In the genomic region with DNA sequence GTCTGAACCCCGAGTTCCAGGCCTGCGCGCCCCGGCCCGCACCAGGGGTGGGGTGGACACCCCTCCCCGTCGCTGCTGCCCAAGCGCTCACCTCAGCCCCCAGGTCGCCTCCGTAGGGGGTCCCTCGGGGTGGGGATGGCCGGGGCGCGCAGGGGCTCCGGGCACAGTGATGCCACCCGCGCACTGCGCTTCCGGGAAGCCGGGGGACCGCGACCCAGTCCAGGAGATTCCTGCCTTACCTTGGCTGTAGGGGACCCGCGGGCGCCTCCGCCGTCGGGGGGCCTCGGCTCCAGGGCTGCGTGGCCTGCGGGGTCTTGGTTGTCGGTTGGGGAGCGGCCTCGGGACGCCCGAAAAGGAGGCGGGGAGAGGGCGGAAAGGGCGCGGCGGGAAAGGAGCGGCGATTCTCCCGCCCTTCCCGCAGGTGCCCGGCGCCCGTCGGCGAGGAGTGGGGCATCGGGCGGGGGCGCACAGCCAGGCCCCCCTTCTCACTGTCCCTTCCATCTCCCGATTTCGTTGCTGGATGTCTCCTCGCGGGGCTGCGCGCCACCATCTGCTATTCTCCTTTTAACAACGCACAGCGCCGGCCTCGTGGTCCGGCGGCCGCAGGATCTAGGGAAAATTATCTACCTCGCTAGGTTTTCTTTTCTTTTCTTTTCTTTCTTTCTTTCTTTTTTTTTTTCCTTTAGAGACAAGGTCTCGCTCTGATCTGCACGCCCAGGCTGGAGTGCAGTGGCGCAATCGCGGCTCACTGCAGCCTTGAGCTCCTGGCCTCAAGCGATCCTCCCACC, we compare ENCODE assay signal across 1 cellular context.
A peak's percentile ranks its signal among the peaks of the same experiment; 100 is the strongest.
TF ChIP-seq lines count a peak whose summit lies in the region.

A gene (minus strand): TSS at position 355 of the 788 bp plus-strand sequence. CDS start 3,323 bp downstream, outside the sequence.

TF ChIP-seq in HepG2, 621 proteins besides CTCF, POLR2A, EP300 and RAD21 (continued from another document and continues in another):
- TF ChIP-seq, protein P1, sequence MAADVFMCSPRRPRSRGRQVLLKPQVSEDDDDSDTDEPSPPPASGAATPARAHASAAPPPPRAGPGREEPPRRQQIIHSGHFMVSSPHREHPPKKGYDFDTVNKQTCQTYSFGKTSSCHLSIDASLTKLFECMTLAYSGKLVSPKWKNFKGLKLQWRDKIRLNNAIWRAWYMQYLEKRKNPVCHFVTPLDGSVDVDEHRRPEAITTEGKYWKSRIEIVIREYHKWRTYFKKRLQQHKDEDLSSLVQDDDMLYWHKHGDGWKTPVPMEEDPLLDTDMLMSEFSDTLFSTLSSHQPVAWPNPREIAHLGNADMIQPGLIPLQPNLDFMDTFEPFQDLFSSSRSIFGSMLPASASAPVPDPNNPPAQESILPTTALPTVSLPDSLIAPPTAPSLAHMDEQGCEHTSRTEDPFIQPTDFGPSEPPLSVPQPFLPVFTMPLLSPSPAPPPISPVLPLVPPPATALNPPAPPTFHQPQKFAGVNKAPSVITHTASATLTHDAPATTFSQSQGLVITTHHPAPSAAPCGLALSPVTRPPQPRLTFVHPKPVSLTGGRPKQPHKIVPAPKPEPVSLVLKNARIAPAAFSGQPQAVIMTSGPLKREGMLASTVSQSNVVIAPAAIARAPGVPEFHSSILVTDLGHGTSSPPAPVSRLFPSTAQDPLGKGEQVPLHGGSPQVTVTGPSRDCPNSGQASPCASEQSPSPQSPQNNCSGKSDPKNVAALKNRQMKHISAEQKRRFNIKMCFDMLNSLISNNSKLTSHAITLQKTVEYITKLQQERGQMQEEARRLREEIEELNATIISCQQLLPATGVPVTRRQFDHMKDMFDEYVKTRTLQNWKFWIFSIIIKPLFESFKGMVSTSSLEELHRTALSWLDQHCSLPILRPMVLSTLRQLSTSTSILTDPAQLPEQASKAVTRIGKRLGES (CRISPR knock-in tag; IDR thresholded peaks at IDR 0.05; ENCODE audit: borderline replicate concordance): peak; percentile 59; the same call in 1 of the 2 replicates
- TF ChIP-seq TCF12 (IDR thresholded peaks at IDR 0.05) (no peak), TCF12 (CRISPR knock-in tag; IDR thresholded peaks at IDR 0.05) (0 out of 2 replicates have a peak, but pooled peaks have one; percentile 9), CBX5 (CRISPR knock-in tag; IDR thresholded peaks at IDR 0.05; ENCODE audit: borderline replicate concordance) (peak; percentile 14; the same call in 1 of the 2 replicates), ZNF713 (CRISPR knock-in tag; IDR thresholded peaks at IDR 0.05) (0 out of 2 replicates have a peak, but pooled peaks have one; percentile 14), NFIB (CRISPR knock-in tag; IDR thresholded peaks at IDR 0.05; ENCODE audit: borderline replicate concordance) (no peak), SP140L (CRISPR knock-in tag; IDR thresholded peaks at IDR 0.05; ENCODE audit: borderline replicate concordance) (no peak), ASH2L (IDR thresholded peaks at IDR 0.05; ENCODE audit: insufficient read length, low read depth, low read length) (no peak), ZFYVE20 (CRISPR knock-in tag; IDR thresholded peaks at IDR 0.05; ENCODE audit: borderline replicate concordance, low read depth) (peak; percentile 29; the same call in 1 of the 2 replicates), ZNF652 (CRISPR knock-in tag; IDR thresholded peaks at IDR 0.05; ENCODE audit: borderline replicate concordance, low read depth) (no peak), ZNF34 (CRISPR knock-in tag; IDR thresholded peaks at IDR 0.05; ENCODE audit: borderline replicate concordance) (no peak), ATAD3A (CRISPR knock-in tag; IDR thresholded peaks at IDR 0.05) (no peak), TAF1 (CRISPR knock-in tag; IDR thresholded peaks at IDR 0.05) (peak; percentile 15; the same call in 1 of the 2 replicates), ZNF780A (CRISPR knock-in tag; IDR thresholded peaks at IDR 0.05) (no peak), HDAC2 (CRISPR knock-in tag; IDR thresholded peaks at IDR 0.05) (no peak), MTA1 (CRISPR knock-in tag; IDR thresholded peaks at IDR 0.05; ENCODE audit: borderline replicate concordance) (no peak), SKI (IDR thresholded peaks at IDR 0.05; ENCODE audit: partially characterized antibody) (no peak), HNRNPLL (IDR thresholded peaks at IDR 0.05; ENCODE audit: low read depth, low read length, poor library complexity, severe bottlenecking) (peak; percentile 31), SAP130 (CRISPR knock-in tag; IDR thresholded peaks at IDR 0.05; ENCODE audit: low read depth) (peak; percentile 3; the same call in 1 of the 2 replicates), ARNT (IDR thresholded peaks at IDR 0.05) (no peak), HES4 (CRISPR knock-in tag; IDR thresholded peaks at IDR 0.05; ENCODE audit: borderline replicate concordance) (no peak), ZNF337 (CRISPR knock-in tag; IDR thresholded peaks at IDR 0.05; ENCODE audit: borderline replicate concordance, low read depth) (no peak), ZNF12 (CRISPR knock-in tag; IDR thresholded peaks at IDR 0.05) (0 out of 2 replicates have a peak, but pooled peaks have one; percentile 8), RFXAP (CRISPR knock-in tag; IDR thresholded peaks at IDR 0.05; ENCODE audit: borderline replicate concordance) (no peak), TRIM24 (CRISPR knock-in tag; IDR thresholded peaks at IDR 0.05) (no peak), ZNF577 (CRISPR knock-in tag; IDR thresholded peaks at IDR 0.05; ENCODE audit: borderline replicate concordance, low read depth) (0 out of 2 replicates have a peak, but pooled peaks have one; percentile 6)
- TF ChIP-seq, protein P2, sequence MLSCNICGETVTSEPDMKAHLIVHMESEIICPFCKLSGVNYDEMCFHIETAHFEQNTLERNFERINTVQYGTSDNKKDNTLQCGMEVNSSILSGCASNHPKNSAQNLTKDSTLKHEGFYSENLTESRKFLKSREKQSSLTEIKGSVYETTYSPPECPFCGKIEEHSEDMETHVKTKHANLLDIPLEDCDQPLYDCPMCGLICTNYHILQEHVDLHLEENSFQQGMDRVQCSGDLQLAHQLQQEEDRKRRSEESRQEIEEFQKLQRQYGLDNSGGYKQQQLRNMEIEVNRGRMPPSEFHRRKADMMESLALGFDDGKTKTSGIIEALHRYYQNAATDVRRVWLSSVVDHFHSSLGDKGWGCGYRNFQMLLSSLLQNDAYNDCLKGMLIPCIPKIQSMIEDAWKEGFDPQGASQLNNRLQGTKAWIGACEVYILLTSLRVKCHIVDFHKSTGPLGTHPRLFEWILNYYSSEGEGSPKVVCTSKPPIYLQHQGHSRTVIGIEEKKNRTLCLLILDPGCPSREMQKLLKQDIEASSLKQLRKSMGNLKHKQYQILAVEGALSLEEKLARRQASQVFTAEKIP (CRISPR knock-in tag; IDR thresholded peaks at IDR 0.05; ENCODE audit: borderline replicate concordance): no peak
- TF ChIP-seq, protein P3, sequence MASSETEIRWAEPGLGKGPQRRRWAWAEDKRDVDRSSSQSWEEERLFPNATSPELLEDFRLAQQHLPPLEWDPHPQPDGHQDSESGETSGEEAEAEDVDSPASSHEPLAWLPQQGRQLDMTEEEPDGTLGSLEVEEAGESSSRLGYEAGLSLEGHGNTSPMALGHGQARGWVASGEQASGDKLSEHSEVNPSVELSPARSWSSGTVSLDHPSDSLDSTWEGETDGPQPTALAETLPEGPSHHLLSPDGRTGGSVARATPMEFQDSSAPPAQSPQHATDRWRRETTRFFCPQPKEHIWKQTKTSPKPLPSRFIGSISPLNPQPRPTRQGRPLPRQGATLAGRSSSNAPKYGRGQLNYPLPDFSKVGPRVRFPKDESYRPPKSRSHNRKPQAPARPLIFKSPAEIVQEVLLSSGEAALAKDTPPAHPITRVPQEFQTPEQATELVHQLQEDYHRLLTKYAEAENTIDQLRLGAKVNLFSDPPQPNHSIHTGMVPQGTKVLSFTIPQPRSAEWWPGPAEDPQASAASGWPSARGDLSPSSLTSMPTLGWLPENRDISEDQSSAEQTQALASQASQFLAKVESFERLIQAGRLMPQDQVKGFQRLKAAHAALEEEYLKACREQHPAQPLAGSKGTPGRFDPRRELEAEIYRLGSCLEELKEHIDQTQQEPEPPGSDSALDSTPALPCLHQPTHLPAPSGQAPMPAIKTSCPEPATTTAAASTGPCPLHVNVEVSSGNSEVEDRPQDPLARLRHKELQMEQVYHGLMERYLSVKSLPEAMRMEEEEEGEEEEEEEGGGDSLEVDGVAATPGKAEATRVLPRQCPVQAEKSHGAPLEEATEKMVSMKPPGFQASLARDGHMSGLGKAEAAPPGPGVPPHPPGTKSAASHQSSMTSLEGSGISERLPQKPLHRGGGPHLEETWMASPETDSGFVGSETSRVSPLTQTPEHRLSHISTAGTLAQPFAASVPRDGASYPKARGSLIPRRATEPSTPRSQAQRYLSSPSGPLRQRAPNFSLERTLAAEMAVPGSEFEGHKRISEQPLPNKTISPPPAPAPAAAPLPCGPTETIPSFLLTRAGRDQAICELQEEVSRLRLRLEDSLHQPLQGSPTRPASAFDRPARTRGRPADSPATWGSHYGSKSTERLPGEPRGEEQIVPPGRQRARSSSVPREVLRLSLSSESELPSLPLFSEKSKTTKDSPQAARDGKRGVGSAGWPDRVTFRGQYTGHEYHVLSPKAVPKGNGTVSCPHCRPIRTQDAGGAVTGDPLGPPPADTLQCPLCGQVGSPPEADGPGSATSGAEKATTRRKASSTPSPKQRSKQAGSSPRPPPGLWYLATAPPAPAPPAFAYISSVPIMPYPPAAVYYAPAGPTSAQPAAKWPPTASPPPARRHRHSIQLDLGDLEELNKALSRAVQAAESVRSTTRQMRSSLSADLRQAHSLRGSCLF (CRISPR knock-in tag; IDR thresholded peaks at IDR 0.05; ENCODE audit: borderline replicate concordance): no peak
- TF ChIP-seq, protein P4, sequence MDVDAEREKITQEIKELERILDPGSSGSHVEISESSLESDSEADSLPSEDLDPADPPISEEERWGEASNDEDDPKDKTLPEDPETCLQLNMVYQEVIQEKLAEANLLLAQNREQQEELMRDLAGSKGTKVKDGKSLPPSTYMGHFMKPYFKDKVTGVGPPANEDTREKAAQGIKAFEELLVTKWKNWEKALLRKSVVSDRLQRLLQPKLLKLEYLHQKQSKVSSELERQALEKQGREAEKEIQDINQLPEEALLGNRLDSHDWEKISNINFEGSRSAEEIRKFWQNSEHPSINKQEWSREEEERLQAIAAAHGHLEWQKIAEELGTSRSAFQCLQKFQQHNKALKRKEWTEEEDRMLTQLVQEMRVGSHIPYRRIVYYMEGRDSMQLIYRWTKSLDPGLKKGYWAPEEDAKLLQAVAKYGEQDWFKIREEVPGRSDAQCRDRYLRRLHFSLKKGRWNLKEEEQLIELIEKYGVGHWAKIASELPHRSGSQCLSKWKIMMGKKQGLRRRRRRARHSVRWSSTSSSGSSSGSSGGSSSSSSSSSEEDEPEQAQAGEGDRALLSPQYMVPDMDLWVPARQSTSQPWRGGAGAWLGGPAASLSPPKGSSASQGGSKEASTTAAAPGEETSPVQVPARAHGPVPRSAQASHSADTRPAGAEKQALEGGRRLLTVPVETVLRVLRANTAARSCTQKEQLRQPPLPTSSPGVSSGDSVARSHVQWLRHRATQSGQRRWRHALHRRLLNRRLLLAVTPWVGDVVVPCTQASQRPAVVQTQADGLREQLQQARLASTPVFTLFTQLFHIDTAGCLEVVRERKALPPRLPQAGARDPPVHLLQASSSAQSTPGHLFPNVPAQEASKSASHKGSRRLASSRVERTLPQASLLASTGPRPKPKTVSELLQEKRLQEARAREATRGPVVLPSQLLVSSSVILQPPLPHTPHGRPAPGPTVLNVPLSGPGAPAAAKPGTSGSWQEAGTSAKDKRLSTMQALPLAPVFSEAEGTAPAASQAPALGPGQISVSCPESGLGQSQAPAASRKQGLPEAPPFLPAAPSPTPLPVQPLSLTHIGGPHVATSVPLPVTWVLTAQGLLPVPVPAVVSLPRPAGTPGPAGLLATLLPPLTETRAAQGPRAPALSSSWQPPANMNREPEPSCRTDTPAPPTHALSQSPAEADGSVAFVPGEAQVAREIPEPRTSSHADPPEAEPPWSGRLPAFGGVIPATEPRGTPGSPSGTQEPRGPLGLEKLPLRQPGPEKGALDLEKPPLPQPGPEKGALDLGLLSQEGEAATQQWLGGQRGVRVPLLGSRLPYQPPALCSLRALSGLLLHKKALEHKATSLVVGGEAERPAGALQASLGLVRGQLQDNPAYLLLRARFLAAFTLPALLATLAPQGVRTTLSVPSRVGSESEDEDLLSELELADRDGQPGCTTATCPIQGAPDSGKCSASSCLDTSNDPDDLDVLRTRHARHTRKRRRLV (CRISPR knock-in tag; IDR thresholded peaks at IDR 0.05): no peak
- TF ChIP-seq, protein P5, sequence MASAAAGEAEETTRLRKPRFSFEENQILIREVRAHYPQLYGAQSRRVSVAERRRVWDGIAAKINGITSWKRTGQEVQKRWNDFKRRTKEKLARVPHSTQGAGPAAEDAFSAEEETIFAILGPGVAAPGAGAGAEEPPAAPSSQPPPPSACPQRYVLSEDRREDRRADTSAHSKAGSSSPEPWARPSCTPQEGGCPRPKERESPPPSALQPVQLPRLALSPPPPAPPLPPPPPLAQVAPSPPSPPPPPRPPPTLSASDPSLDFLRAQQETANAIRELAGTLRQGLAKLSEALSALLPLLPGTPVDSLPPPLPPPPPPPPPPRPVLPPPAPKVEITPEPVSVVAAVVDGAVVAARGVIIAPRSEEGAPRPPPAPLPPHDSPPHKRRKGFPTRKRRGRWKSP (CRISPR knock-in tag; IDR thresholded peaks at IDR 0.05): no peak
- TF ChIP-seq, protein P6, sequence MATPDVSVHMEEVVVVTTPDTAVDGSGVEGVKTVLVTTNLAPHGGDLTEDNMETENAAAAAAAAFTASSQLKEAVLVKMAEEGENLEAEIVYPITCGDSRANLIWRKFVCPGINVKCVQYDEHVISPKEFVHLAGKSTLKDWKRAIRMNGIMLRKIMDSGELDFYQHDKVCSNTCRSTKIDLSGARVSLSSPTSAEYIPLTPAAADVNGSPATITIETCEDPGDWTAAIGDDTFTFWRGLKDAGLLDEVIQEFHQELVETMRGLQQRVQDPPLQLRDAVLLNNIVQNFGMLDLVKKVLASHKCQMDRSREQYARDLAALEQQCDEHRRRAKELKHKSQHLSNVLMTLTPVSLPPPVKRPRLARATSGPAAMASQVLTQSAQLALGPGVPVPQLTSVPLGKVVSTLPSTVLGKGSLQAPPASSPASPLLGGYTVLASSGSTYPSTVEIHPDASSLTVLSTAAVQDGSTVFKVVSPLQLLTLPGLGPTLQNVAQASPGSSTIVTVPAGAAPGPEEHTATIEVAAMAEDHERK (CRISPR knock-in tag; IDR thresholded peaks at IDR 0.05; ENCODE audit: low read depth): no peak
- TF ChIP-seq, protein P7, sequence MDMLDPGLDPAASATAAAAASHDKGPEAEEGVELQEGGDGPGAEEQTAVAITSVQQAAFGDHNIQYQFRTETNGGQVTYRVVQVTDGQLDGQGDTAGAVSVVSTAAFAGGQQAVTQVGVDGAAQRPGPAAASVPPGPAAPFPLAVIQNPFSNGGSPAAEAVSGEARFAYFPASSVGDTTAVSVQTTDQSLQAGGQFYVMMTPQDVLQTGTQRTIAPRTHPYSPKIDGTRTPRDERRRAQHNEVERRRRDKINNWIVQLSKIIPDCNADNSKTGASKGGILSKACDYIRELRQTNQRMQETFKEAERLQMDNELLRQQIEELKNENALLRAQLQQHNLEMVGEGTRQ (IDR thresholded peaks at IDR 0.05; ENCODE audit: low read depth, low read length): no peak
- TF ChIP-seq, protein P7 (CRISPR knock-in tag; IDR thresholded peaks at IDR 0.05; ENCODE audit: borderline replicate concordance): 0 out of 2 replicates have a peak, but pooled peaks have one; percentile 23
